In genomic region chr11:68449951-68450350, GRCh38 we compare ENCODE assay signal across 22 cellular contexts. TPM values are rescaled to one million over a fixed set of nuclear protein-coding genes. Genes with fewer than 3 reads are reported as not detected.
A peak's percentile ranks its signal among the peaks of the same experiment; 100 is the strongest.
DNase-seq lines count a peak whose midpoint lies in the region; ATAC-seq, FAIRE-seq and TF ChIP-seq lines count a peak whose summit lies in the region.
"Had no signal": no experiment of that assay in that cellular context is flagged by ENCODE, and none has a peak within 500 bp of the region (broad histone marks: within the 10 kb centered on the region; RNA-seq: fewer than 3 reads in every experiment).

No MANE protein-coding gene starts in this region.

- H3K79me2 ChIP-seq in HepG2 (ENCODE audit: insufficient read depth, low read length) = no peaks in the 10 kb centered on the region

- DNase-seq in HepG2 (ENCODE audit: low spot score) (no peak), right lobe of liver (no peak), kidney (peak; percentile 67), neuronal stem cell (ENCODE audit: low spot score) (no peak), aorta (peak; percentile 21 to 65), cardiac septum (ENCODE audit: low spot score) (no peak), GM13977 (ENCODE audit: low spot score) (no peak), AML-193 (lab: John Stamatoyannopoulos, UW) (no peak)
- DNase-seq: CD4-positive, CD25-positive, alpha-beta regulatory T cell; DMS153; HFFc6; NCI-H1105; NCI-H1436 treated with DMSO at 0.1 percent for 48 hours; NCI-H187 treated with DMSO at 0.1 percent for 48 hours; NCI-H2107; NCI-H524; NCI-H748 treated with DMSO at 0.1 percent for 48 hours had no signal

- H4K20me1 ChIP-seq in HepG2 (ENCODE audit: insufficient read depth, low read length) = peaks cover 7% of the 10 kb centered on the region; the same call in 1 of the 2 replicates

- TF ChIP-seq POLR2A in HepG2 (IDR thresholded peaks at IDR 0.05; ENCODE audit: insufficient read depth in 1 of 2, low read depth in 2 of 2, low read length in 2 of 2) (no peak; a peak in 1 of 4 replicates), right lobe of liver (IDR thresholded peaks at IDR 0.05) (no peak)

- H3K9ac ChIP-seq in HepG2 (ENCODE audit: insufficient read depth, low read depth, low read length) (no peak overlapping the region), kidney (ENCODE audit: low read length in 2 of 2) (no peak overlapping the region), neuronal stem cell (ENCODE audit: low read depth, low read length, poor library complexity) (no peak overlapping the region)
- H3K9ac ChIP-seq: BLaER1 had no signal

- no peak for TF ChIP-seq CTCF in HepG2 (CRISPR knock-in tag; IDR thresholded peaks at IDR 0.05)
- TF ChIP-seq CTCF in right lobe of liver (IDR thresholded peaks at IDR 0.05) = no peak
- no peak for TF ChIP-seq CTCF in kidney (IDR thresholded peaks at IDR 0.05; ENCODE audit: borderline replicate concordance, extremely low read depth, insufficient read depth)
- TF ChIP-seq CTCF in GM13977 (IDR thresholded peaks at IDR 0.05; ENCODE audit: extremely low read depth, insufficient read depth, missing control alignments) = no peak

- H4K8ac ChIP-seq in neuronal stem cell (ENCODE audit: low read depth, low read length) = no peak overlapping the region

- TF ChIP-seq EP300 in HepG2 (IDR thresholded peaks at IDR 0.05; ENCODE audit: low read depth in 2 of 2, low read length in 2 of 2) (no peak), HepG2 (CRISPR knock-in tag; IDR thresholded peaks at IDR 0.05; ENCODE audit: borderline replicate concordance) (no peak)

- peaks cover 4% of the 10 kb centered on the region for H3K4me1 ChIP-seq in HepG2 (ENCODE audit: insufficient read depth, low read length)
- no peaks in the 10 kb centered on the region for H3K4me1 ChIP-seq in right lobe of liver
- no peaks in the 10 kb centered on the region for H3K4me1 ChIP-seq in kidney (ENCODE audit: control insufficient read depth in 1 of 2, insufficient read depth in 1 of 2, low read depth in 1 of 2, low read length in 2 of 2)
- H3K4me1 ChIP-seq in neuronal stem cell (ENCODE audit: control insufficient read depth in 2 of 2, insufficient read depth in 1 of 2, low read depth in 1 of 2, low read length in 2 of 2) = peaks cover 0 to 3% of the 10 kb centered on the region in 2 donors
- no peaks in the 10 kb centered on the region for H3K4me1 ChIP-seq in aorta (ENCODE audit: control insufficient read depth in 1 of 2, insufficient read depth in 2 of 2, low read length in 2 of 2)
- H3K4me1 ChIP-seq: HAP-1 had no signal

- H3K79me1 ChIP-seq in neuronal stem cell (ENCODE audit: low read depth, low read length) = peaks cover 3% of the 10 kb centered on the region

- H2AFZ ChIP-seq in HepG2 (ENCODE audit: low read length) (no peak overlapping the region), neuronal stem cell (ENCODE audit: low read length) (no peak overlapping the region)
- H2AFZ ChIP-seq: GM23338 had no signal

- WGBS in HepG2 (ENCODE audit: low lambda C conversion rate) = 98% methylated on average over 8 of the region's 11 CpGs
- WGBS in right lobe of liver (ENCODE audit: insufficient coverage, low coverage, low lambda C conversion rate, missing lambda C conversion rate) = 94% methylated on average over 3 of the region's 11 CpGs
- WGBS in neuronal stem cell (ENCODE audit: extremely low coverage in 2 of 2, insufficient read length in 2 of 2, insufficient replicate concordance in 1 of 2), 2 donors = no CpG with 5 or more reads among the region's 11 CpGs
- WGBS in aorta, 2 donors = 92% methylated on average over 11 of the region's 11 CpGs

- CTCF ChIA-PET in HepG2 (lab: Yijun Ruan, JAX; ENCODE audit: low intra/inter-chr PET ratio, low total read pairs) = no interaction called here

- H3K4me3 ChIP-seq in HepG2 (replicated peaks in 1 of 3; ENCODE audit: insufficient read depth in 1 of 3, low read depth in 2 of 3, low read length in 3 of 3) (no peak overlapping the region), right lobe of liver (no peak overlapping the region), kidney (ENCODE audit: low read length in 2 of 2) (no peak overlapping the region), neuronal stem cell (ENCODE audit: low read length in 2 of 2) (peak overlapping the region in 1 of 2 donors; percentile 64), aorta (ENCODE audit: low read length in 2 of 2) (no peak overlapping the region)
- H3K4me3 ChIP-seq: BLaER1, GM23338, HAP-1, SJSA1 had no signal

- H3K27me3 ChIP-seq in HepG2 (ENCODE audit: control insufficient read depth in 1 of 2, insufficient read depth in 2 of 2, low read length in 2 of 2) (no peaks in the 10 kb centered on the region), right lobe of liver (no peaks in the 10 kb centered on the region), neuronal stem cell (ENCODE audit: control insufficient read depth in 3 of 3, insufficient read depth in 3 of 3, low read depth in 1 of 3, low read length in 3 of 3) (no peaks in the 10 kb centered on the region), aorta (ENCODE audit: control insufficient read depth in 1 of 2, insufficient read depth in 2 of 2, low read length in 1 of 2) (no peaks in the 10 kb centered on the region)
- H3K27me3 ChIP-seq: BLaER1, SJSA1 had no signal

- H2BK5ac ChIP-seq in neuronal stem cell (ENCODE audit: low read length) = no peak overlapping the region

- H3K4ac ChIP-seq in neuronal stem cell (ENCODE audit: low read length) = no peak overlapping the region

- H3K9me3 ChIP-seq in HepG2 (ENCODE audit: low read length) (no peaks in the 10 kb centered on the region), right lobe of liver (no peaks in the 10 kb centered on the region), kidney (ENCODE audit: control insufficient read depth in 1 of 2, low read length in 2 of 2) (no peaks in the 10 kb centered on the region), neuronal stem cell (replicated peaks in 1 of 2; ENCODE audit: control insufficient read depth in 2 of 2, insufficient read depth in 1 of 2, low read depth in 1 of 2, low read length in 2 of 2) (peaks cover 0 to 2% of the 10 kb centered on the region in 2 donors), aorta (ENCODE audit: control insufficient read depth, low read length) (no peaks in the 10 kb centered on the region)
- H3K9me3 ChIP-seq: BLaER1, HAP-1, SJSA1 had no signal

- H2BK15ac ChIP-seq in neuronal stem cell (ENCODE audit: low read length) = no peak overlapping the region

- peak overlapping the region; percentile 75 for H3K14ac ChIP-seq in neuronal stem cell (ENCODE audit: low read length)

- H2BK12ac ChIP-seq in neuronal stem cell (ENCODE audit: low read length) = no peak overlapping the region

- H2BK120ac ChIP-seq in neuronal stem cell (ENCODE audit: low read depth, low read length) = no peak overlapping the region

- ATAC-seq in HepG2 (no peak), right lobe of liver (no peak), aorta (ENCODE audit: low FRiP score) (no peak)
- ATAC-seq: GM23338 had no signal

- H3K4me2 ChIP-seq in HepG2 (ENCODE audit: low read depth, low read length) = no peak overlapping the region
- H3K4me2 ChIP-seq in neuronal stem cell (ENCODE audit: insufficient read depth, low read length, poor library complexity, severe bottlenecking) = no peak overlapping the region
- H3K4me2 ChIP-seq: BLaER1, GM23338 had no signal

- in situ Hi-C loops in HepG2 (cut with HindIII; ENCODE audit: extremely low pct_ligation_motif_present, low pct_unique_long_range_greater_than_20kb) (loop anchor here (5.0 kb wide), 1 partner anchor 193 kb away; no protein-coding TSS in a partner anchor), GM13977 (cut with MboI; ENCODE audit: low pct_unique_long_range_greater_than_20kb, low sequenced_read_pairs, unreplicated experiment) (no loop called here)

- H3K36me3 ChIP-seq in HepG2 (replicated peaks in 1 of 2; ENCODE audit: control insufficient read depth in 1 of 2, insufficient read depth in 2 of 2, low read length in 2 of 2) (peaks cover 12 to 34% of the 10 kb centered on the region in 2 experiments; a peak in 4 of 5 replicates), right lobe of liver (peaks cover 0 to 21% (median 6%) of the 10 kb centered on the region in 4 donors), kidney (ENCODE audit: control insufficient read depth in 1 of 2, insufficient read depth in 2 of 2, low read length in 2 of 2) (peaks cover 3 to 13% of the 10 kb centered on the region in 2 donors), neuronal stem cell (replicated peaks in 1 of 2; ENCODE audit: control insufficient read depth in 2 of 2, insufficient read depth in 2 of 2, low read length in 2 of 2) (peaks cover 14 to 20% of the 10 kb centered on the region in 2 donors), aorta (ENCODE audit: control insufficient read depth in 1 of 2, insufficient read depth in 2 of 2, low read length in 1 of 2) (peaks cover 0 to 2% of the 10 kb centered on the region in 2 donors)

- H3K23ac ChIP-seq in neuronal stem cell (ENCODE audit: low read depth, low read length, poor library complexity) = no peak overlapping the region

- POLR2A ChIA-PET in HepG2 (lab: Yijun Ruan, JAX) = no interaction called here

- TF ChIP-seq RAD21 in HepG2 (CRISPR knock-in tag; IDR thresholded peaks at IDR 0.05) = no peak

- FAIRE-seq in HepG2 (lab: Jason Lieb, UNC) (no peak), kidney (lab: Jason Lieb, UNC) (no peak)
- FAIRE-seq: HTR-8/SVneo had no signal

- intact Hi-C loops in HepG2 (cut with micrococcal nuclease; ENCODE audit: unreplicated experiment) = no loop called here
- intact Hi-C loops in right lobe of liver (cut with DNase I) = loop anchor here in 1 of 2 donors (10.0 kb wide), 1 partner anchor 195 kb away; no protein-coding TSS in a partner anchor
- intact Hi-C loops in kidney (cut with DNase I) = loop anchor here (10.0 kb wide), 1 partner anchor 185 kb away; no protein-coding TSS in a partner anchor
- intact Hi-C loops in aorta (cut with DNase I) = loop anchor here in 1 of 2 donors (10.0 kb wide), 1 partner anchor 155 kb away; no protein-coding TSS in a partner anchor
- intact Hi-C loops in cardiac septum (cut with DNase I) = loop anchor here (5.0 kb wide), 2 partner anchors 68 to 153 kb away; no protein-coding TSS in a partner anchor

- H4K91ac ChIP-seq in neuronal stem cell (ENCODE audit: low read depth, low read length, poor library complexity) = no peak overlapping the region

- H2AK5ac ChIP-seq in neuronal stem cell (ENCODE audit: low read depth, low read length) = no peak overlapping the region

- H3K27ac ChIP-seq in HepG2 (ENCODE audit: extremely low read length, insufficient read depth, low read length) (no peak overlapping the region), right lobe of liver (no peak overlapping the region), kidney (ENCODE audit: low read depth in 2 of 2, low read length in 2 of 2) (no peak overlapping the region), neuronal stem cell (replicated peaks; ENCODE audit: low read length) (no peak overlapping the region), aorta (ENCODE audit: low read depth in 1 of 2, low read length in 2 of 2) (no peak overlapping the region)
- H3K27ac ChIP-seq: BLaER1, SJSA1 had no signal

- no TSS peak for BruUV-seq in HepG2 (replicated peaks; lab: Mats Ljungman, UMichigan)

- H3K18ac ChIP-seq in neuronal stem cell (ENCODE audit: low read length) = no peak overlapping the region

RNA-seq across cellular contexts. Expression of gene PPP6R3, which starts 10.6 kb away (rescaled TPM):
- 83.4 and 116 TPM in 2 replicates for total RNA-seq in HepG2 (2016; rRNA removed; fragmentation: Illumina TruSeq; extraction: Trizol)
- 49.8 and 56.0 TPM in 2 replicates for total RNA-seq in HepG2 (2016; cell fraction: cytosol; rRNA removed; fragmentation: Illumina TruSeq; extraction: Trizol; ENCODE audit: low read depth)
- total RNA-seq in HepG2 (2016; cell fraction: insoluble cytoplasmic fraction; rRNA removed; fragmentation: Illumina TruSeq; extraction: Trizol) = 85.1 and 111 TPM in 2 replicates
- 37.5 and 46.3 TPM in 2 replicates for total RNA-seq in HepG2 (2016; cell fraction: membrane; rRNA removed; fragmentation: Illumina TruSeq; extraction: Trizol)
- 111 and 115 TPM in 2 replicates for total RNA-seq in HepG2 (2016; cell fraction: nucleus; rRNA removed; fragmentation: Illumina TruSeq; extraction: Trizol)
- polyA plus RNA-seq in HepG2 (2011; rRNA removed) = 30.9 and 41.2 TPM in 2 replicates
- polyA plus RNA-seq in HepG2 (2011; cell fraction: cytosol; rRNA removed) = 18.1 and 20.9 TPM in 2 replicates
- polyA plus RNA-seq in HepG2 (2011; cell fraction: nucleus; rRNA removed) = 63.6 and 74.5 TPM in 2 replicates
- polyA plus RNA-seq in HepG2 (2012) = 32.1 and 33.2 TPM in 2 replicates
- polyA plus RNA-seq in HepG2 (2016; cell fraction: cytosol; fragmentation: Illumina TruSeq; extraction: Trizol; ENCODE audit: low read depth) = 1.3 and 1.9 TPM in 2 replicates
- polyA plus RNA-seq in HepG2 (2016; cell fraction: insoluble cytoplasmic fraction; fragmentation: Illumina TruSeq; extraction: Trizol; ENCODE audit: low read depth) = 58.4 and 61.6 TPM in 2 replicates
- 5.5 and 6.1 TPM in 2 replicates for polyA plus RNA-seq in HepG2 (2016; cell fraction: membrane; fragmentation: Illumina TruSeq; extraction: Trizol; ENCODE audit: low read depth)
- 79.2 and 84.2 TPM in 2 replicates for polyA plus RNA-seq in HepG2 (2016; cell fraction: nucleus; fragmentation: Illumina TruSeq; extraction: Trizol; ENCODE audit: insufficient read depth, low read depth)
- polyA minus RNA-seq in HepG2 (2011; rRNA and poly(A)+ RNA removed; ENCODE audit: low replicate concordance) = 80.8 and 126 TPM in 2 replicates
- polyA minus RNA-seq in HepG2 (2011; cell fraction: cytosol; rRNA and poly(A)+ RNA removed) = 50.9 and 56.9 TPM in 2 replicates
- polyA minus RNA-seq in HepG2 (2011; cell fraction: nucleus; rRNA and poly(A)+ RNA removed) = 188 and 194 TPM in 2 replicates
- 10 to 100 TPM; 35.8 to 48.3 (median 39.2) TPM for total RNA-seq in right lobe of liver
- 108 TPM for total RNA-seq in kidney
- polyA plus RNA-seq in kidney (ENCODE audit: insufficient read depth, low read depth, low replicate concordance) = 30.3 TPM
- 55.3 TPM for polyA plus RNA-seq in neuronal stem cell (2013, experiment 1 of 2)
- 57.5 TPM for polyA plus RNA-seq in neuronal stem cell (2013, experiment 2 of 2)
- total RNA-seq in aorta = 100 to 1,000 TPM in 1 of 2 donors, 10 to 100 TPM in 1; 96.1 to 109 TPM
- polyA plus RNA-seq in aorta = 10 to 100 TPM; 18.8 to 34.7 TPM
- total RNA-seq in cardiac septum = 92.4 TPM

Comparison
In these comparisons a context has a peak if more than half of its experiments do, and no peak if none do; other contexts are left out.
1. DNase-seq: peak in kidney (single experiment) and aorta (2 of 2); none in HepG2 (single experiment), right lobe of liver (0 of 3), neuronal stem cell (single experiment), cardiac septum (single experiment), GM13977 (single experiment) and AML-193 (0 of 2).